ENCODE assay signal across 1 cellular context in the genomic region with DNA sequence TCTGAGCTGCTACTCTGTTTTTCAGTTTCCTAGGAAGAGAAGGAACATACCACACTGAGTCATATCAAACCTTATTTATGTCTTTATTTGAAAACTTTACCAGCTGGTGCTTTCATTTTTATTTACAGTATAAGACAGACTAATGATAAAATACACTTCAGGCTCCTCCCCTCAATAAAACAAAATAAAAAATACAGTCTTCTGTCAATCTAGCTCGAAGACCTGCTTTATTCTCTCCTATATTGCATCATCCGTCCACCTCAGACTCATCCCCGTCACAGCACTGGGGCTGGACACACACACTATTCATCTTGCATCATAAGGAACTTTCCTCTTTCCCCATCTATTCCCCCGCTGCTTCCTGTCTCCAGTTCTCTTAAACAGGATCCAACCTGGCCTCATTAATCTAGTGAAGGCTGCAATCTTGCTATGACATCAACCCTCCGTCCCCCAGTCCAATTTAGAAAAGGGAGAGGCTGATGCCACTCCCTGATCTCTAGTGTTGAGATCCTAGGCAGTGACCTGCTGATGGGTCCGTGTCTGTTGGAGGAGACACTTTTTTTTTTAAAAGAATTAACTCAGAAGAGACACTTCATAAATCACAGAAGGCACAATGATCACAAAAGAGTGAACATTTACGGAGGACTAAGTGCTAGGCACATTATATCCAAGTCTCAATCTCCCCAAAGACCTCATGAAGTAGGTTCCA.
TF ChIP-seq lines count a peak whose summit lies in the region.

No MANE protein-coding gene starts in this region.

TF ChIP-seq in K562, 482 proteins besides CTCF, POLR2A, EP300 and RAD21 (continued from another document and continues in another):
- TF ChIP-seq CEBPG (CRISPR knock-in tag; IDR thresholded peaks at IDR 0.05) (peak; percentile 96), CEBPG (tag; conservative IDR thresholded peaks at IDR 0.05 in 1 of 2, IDR thresholded peaks at IDR 0.05 in 1 of 2) (peak; percentile 99), ZNF395 (CRISPR knock-in tag; IDR thresholded peaks at IDR 0.05) (no peak), ATF7 (IDR thresholded peaks at IDR 0.05) (peak; percentile 80; the same call in 1 of the 2 replicates), TOE1 (IDR thresholded peaks at IDR 0.05; ENCODE audit: borderline replicate concordance) (no peak), TOE1 (CRISPR knock-in tag; IDR thresholded peaks at IDR 0.05; ENCODE audit: borderline replicate concordance, low read depth) (no peak), SIN3B (IDR thresholded peaks at IDR 0.05; ENCODE audit: low read depth) (no peak), DIDO1 (tag; IDR thresholded peaks at IDR 0.05; ENCODE audit: low read depth) (no peak), NFRKB (IDR thresholded peaks at IDR 0.05; ENCODE audit: low read depth) (peak; percentile 66), TEAD2 (tag; IDR thresholded peaks at IDR 0.05) (no peak), ZNF79 (CRISPR knock-in tag; IDR thresholded peaks at IDR 0.05; ENCODE audit: low read depth) (no peak), CREM (IDR thresholded peaks at IDR 0.05; ENCODE audit: low read depth) (peak; percentile 63), CBFA2T3 (IDR thresholded peaks at IDR 0.05) (no peak), NELFE (IDR thresholded peaks at IDR 0.05; ENCODE audit: insufficient read depth, insufficient read length) (no peak), HBP1 (CRISPR knock-in tag; IDR thresholded peaks at IDR 0.05) (0 out of 2 replicates have a peak, but pooled peaks have one; percentile 23), HSF4 (CRISPR knock-in tag; IDR thresholded peaks at IDR 0.05; ENCODE audit: borderline replicate concordance) (no peak), ZNF175 (CRISPR knock-in tag; IDR thresholded peaks at IDR 0.05; ENCODE audit: low read depth) (peak; percentile 59; the same call in 1 of the 2 replicates), SAFB2 (IDR thresholded peaks at IDR 0.05; ENCODE audit: borderline replicate concordance, low read depth, low read length, severe bottlenecking) (no peak), NKRF (IDR thresholded peaks at IDR 0.05; ENCODE audit: borderline replicate concordance) (no peak), SMAD3 (CRISPR knock-in tag; conservative IDR thresholded peaks at IDR 0.05) (no peak), FUS (optimal IDR thresholded peaks at IDR 0.05; ENCODE audit: low read depth, low read length) (no peak), NR0B1 (IDR thresholded peaks at IDR 0.05; ENCODE audit: partially characterized antibody) (no peak), DACH1 (IDR thresholded peaks at IDR 0.05; ENCODE audit: partially characterized antibody) (peak; percentile 31), ELF2 (CRISPR knock-in tag; IDR thresholded peaks at IDR 0.05) (no peak), ZNF274 (IDR thresholded peaks at IDR 0.05; ENCODE audit: borderline replicate concordance, low read depth, low read length) (no peak), HMG20B (CRISPR knock-in tag; IDR thresholded peaks at IDR 0.05) (no peak), GATAD2A (IDR thresholded peaks at IDR 0.05) (no peak), OTX1 (CRISPR knock-in tag; IDR thresholded peaks at IDR 0.05) (peak; percentile 63; the same call in 1 of the 2 replicates), HDAC8 (tag; IDR thresholded peaks at IDR 0.05) (no peak), IRF9 (tag; IDR thresholded peaks at IDR 0.05) (peak; percentile 79), ZNF232 (CRISPR knock-in tag; IDR thresholded peaks at IDR 0.05) (no peak), SIN3A (IDR thresholded peaks at IDR 0.05; ENCODE audit: borderline replicate concordance in 2 of 2, control insufficient read depth in 1 of 2, low read depth in 2 of 2, low read length in 2 of 2) (0 out of 4 replicates have a peak, but pooled peaks of 1 of the 2 experiments have one; percentile 10), FOSL1 (tag; conservative IDR thresholded peaks at IDR 0.05) (peak; percentile 48; the same call in 1 of the 2 replicates), HDGF (IDR thresholded peaks at IDR 0.05) (0 out of 2 replicates have a peak, but pooled peaks have one; percentile 18), BRD4 (IDR thresholded peaks at IDR 0.05) (no peak), CEBPB (tag; IDR thresholded peaks at IDR 0.05) (peak; percentile 96), ATF3 (IDR thresholded peaks at IDR 0.05) (peak; percentile 98), ATF3 (CRISPR knock-in tag; conservative IDR thresholded peaks at IDR 0.05) (no peak)
- TF ChIP-seq, protein P1, sequence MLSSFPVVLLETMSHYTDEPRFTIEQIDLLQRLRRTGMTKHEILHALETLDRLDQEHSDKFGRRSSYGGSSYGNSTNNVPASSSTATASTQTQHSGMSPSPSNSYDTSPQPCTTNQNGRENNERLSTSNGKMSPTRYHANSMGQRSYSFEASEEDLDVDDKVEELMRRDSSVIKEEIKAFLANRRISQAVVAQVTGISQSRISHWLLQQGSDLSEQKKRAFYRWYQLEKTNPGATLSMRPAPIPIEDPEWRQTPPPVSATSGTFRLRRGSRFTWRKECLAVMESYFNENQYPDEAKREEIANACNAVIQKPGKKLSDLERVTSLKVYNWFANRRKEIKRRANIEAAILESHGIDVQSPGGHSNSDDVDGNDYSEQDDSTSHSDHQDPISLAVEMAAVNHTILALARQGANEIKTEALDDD (IDR thresholded peaks at IDR 0.05): no peak
- TF ChIP-seq, protein P2, sequence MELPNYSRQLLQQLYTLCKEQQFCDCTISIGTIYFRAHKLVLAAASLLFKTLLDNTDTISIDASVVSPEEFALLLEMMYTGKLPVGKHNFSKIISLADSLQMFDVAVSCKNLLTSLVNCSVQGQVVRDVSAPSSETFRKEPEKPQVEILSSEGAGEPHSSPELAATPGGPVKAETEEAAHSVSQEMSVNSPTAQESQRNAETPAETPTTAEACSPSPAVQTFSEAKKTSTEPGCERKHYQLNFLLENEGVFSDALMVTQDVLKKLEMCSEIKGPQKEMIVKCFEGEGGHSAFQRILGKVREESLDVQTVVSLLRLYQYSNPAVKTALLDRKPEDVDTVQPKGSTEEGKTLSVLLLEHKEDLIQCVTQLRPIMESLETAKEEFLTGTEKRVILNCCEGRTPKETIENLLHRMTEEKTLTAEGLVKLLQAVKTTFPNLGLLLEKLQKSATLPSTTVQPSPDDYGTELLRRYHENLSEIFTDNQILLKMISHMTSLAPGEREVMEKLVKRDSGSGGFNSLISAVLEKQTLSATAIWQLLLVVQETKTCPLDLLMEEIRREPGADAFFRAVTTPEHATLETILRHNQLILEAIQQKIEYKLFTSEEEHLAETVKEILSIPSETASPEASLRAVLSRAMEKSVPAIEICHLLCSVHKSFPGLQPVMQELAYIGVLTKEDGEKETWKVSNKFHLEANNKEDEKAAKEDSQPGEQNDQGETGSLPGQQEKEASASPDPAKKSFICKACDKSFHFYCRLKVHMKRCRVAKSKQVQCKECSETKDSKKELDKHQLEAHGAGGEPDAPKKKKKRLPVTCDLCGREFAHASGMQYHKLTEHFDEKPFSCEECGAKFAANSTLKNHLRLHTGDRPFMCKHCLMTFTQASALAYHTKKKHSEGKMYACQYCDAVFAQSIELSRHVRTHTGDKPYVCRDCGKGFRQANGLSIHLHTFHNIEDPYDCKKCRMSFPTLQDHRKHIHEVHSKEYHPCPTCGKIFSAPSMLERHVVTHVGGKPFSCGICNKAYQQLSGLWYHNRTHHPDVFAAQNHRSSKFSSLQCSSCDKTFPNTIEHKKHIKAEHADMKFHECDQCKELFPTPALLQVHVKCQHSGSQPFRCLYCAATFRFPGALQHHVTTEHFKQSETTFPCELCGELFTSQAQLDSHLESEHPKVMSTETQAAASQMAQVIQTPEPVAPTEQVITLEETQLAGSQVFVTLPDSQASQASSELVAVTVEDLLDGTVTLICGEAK (IDR thresholded peaks at IDR 0.05): 0 out of 2 replicates have a peak, but pooled peaks have one; percentile 36
- TF ChIP-seq, protein P2 (CRISPR knock-in tag; IDR thresholded peaks at IDR 0.05): no peak
- TF ChIP-seq, protein P3, sequence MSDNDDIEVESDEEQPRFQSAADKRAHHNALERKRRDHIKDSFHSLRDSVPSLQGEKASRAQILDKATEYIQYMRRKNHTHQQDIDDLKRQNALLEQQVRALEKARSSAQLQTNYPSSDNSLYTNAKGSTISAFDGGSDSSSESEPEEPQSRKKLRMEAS (CRISPR knock-in tag; IDR thresholded peaks at IDR 0.05): no peak
